ENCODE assay signal across 8 cellular contexts in the genomic region with DNA sequence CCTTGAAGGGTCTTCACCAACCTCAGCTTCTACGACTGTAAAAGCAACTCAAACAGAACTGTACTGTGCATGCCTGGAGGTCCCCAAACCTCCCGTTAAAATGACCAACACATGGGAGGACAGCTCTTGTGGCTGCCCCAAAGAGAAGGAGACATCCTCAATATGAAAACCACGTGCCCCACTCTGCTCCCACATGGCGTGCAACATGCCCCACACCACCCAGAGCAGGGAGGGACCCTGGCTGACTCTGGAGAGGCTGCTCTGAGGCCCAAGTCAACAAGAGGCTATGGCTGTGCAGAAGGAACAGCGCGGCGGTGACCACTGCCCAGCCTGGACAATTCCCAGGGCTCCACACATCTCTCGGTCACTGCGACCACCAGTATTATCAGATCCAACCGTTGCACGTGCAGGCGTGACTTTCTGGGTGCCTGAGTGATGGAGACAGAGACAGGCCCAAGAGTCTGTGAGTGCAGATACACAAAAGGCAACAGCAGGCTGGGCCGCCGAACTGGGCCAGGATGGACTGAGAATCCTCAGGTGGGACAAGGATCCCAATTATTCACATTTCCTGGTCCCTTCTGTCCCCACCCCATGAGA. TPM values are rescaled to one million over a fixed set of nuclear protein-coding genes. Genes with fewer than 3 reads are reported as not detected.
DNase-seq lines count a peak whose midpoint lies in the region; ATAC-seq and TF ChIP-seq lines count a peak whose summit lies in the region.

No MANE protein-coding gene starts in this region.

- H3K27me3 ChIP-seq in DOHH2 (ENCODE audit: control insufficient read depth, low read length) (no peaks in the 10 kb centered on the region), Panc1 (ENCODE audit: control insufficient read depth, insufficient read depth, low read length) (no peaks in the 10 kb centered on the region), dorsolateral prefrontal cortex (no peaks in the 10 kb centered on the region)

- H3K4me3 ChIP-seq in DOHH2 (ENCODE audit: low read length) = peak overlapping the region; percentile 79
- H3K4me3 ChIP-seq in Panc1 (ENCODE audit: low read depth in 2 of 2, low read length in 2 of 2) = peak overlapping the region; percentile 56 to 67
- peak overlapping the region in 57 of 59 donors; percentile 32 to 75 (median 65) for H3K4me3 ChIP-seq in dorsolateral prefrontal cortex
- H3K4me3 ChIP-seq in retinal pigment epithelial cell (ENCODE audit: low read length) = peak overlapping the region; percentile 52

- H3F3A ChIP-seq in DOHH2 (ENCODE audit: control insufficient read depth, insufficient read depth) = peaks cover 10% of the 10 kb centered on the region

- intact Hi-C loops in Panc1 (cut with micrococcal nuclease; ENCODE audit: unreplicated experiment) = no loop called here
- intact Hi-C loops in dorsolateral prefrontal cortex (cut with DNase I) = no loop called here

- in situ Hi-C loops in Panc1 (cut with HindIII; ENCODE audit: low pct_unique_long_range_greater_than_20kb, low sequenced_read_pairs) = no loop called here

- H3K4me1 ChIP-seq in DOHH2 (ENCODE audit: control insufficient read depth, low read length) (peaks cover 24% of the 10 kb centered on the region), Panc1 (ENCODE audit: control insufficient read depth, insufficient read depth, low read length) (peaks cover 8% of the 10 kb centered on the region)

- POLR2A ChIA-PET in Panc1 (lab: Charles Lee) = no interaction called here

- TF ChIP-seq CTCF in DOHH2 (IDR thresholded peaks at IDR 0.05; ENCODE audit: low read depth, low read length, poor library complexity, severe bottlenecking) = no peak
- no peak for TF ChIP-seq CTCF in Panc1 (IDR thresholded peaks at IDR 0.05)
- no peak for TF ChIP-seq CTCF in dorsolateral prefrontal cortex (IDR thresholded peaks at IDR 0.05 in 54 of 56, conservative IDR thresholded peaks at IDR 0.05 in 2 of 56; ENCODE audit: low read depth in 1 of 56, partially characterized antibody in 56 of 56)
- no peak for TF ChIP-seq CTCF in retinal pigment epithelial cell (conservative IDR thresholded peaks at IDR 0.05; ENCODE audit: low read depth, low read length)

- H3K79me2 ChIP-seq in DOHH2 (ENCODE audit: control insufficient read depth, low read length) = peaks cover 44% of the 10 kb centered on the region

- peaks cover 7% of the 10 kb centered on the region; the same call in 1 of the 2 replicates for H4K20me1 ChIP-seq in DOHH2 (ENCODE audit: control insufficient read depth, insufficient read depth, low read depth, low read length)

- ATAC-seq in Panc1 (no peak), GM21717 (IDR thresholded peaks at IDR 0.05; ENCODE audit: unreplicated experiment) (no peak), GM19351 (IDR thresholded peaks at IDR 0.05; ENCODE audit: unreplicated experiment) (no peak)

- no TSS peak for BruUV-seq in Panc1 (replicated peaks; lab: Mats Ljungman, UMichigan)

- H3K4me2 ChIP-seq in DOHH2 (ENCODE audit: low read length) = peak overlapping the region; percentile 84

- H3K27ac ChIP-seq in DOHH2 (ENCODE audit: low read depth, low read length) (no peak overlapping the region), Panc1 (ENCODE audit: low read length) (peak overlapping the region; percentile 63; the same call in 1 of the 2 replicates), dorsolateral prefrontal cortex (peak overlapping the region in 36 of 59 donors; percentile 29 to 90 (median 80))

- H3K36me3 ChIP-seq in DOHH2 (ENCODE audit: control insufficient read depth, low read length) (peaks cover 33% of the 10 kb centered on the region), Panc1 (ENCODE audit: control insufficient read depth, insufficient read depth, low read length) (no peaks in the 10 kb centered on the region)

- CTCF ChIA-PET in Panc1 (lab: Charles Lee) = no interaction called here

- no peaks in the 10 kb centered on the region for H3K9me2 ChIP-seq in DOHH2 (replicated peaks; ENCODE audit: control insufficient read depth, low read length)

- DNase-seq in Panc1 (ENCODE audit: low read depth, low spot score) = no peak
- no peak for DNase-seq in dorsolateral prefrontal cortex
- DNase-seq in retinal pigment epithelial cell (ENCODE audit: low read depth) = no peak
- no peak for DNase-seq in foreskin melanocyte
- DNase-seq in NCI-H226 = no peak

- no peaks in the 10 kb centered on the region for H3K9me3 ChIP-seq in DOHH2 (ENCODE audit: control insufficient read depth, insufficient read depth, low read length)
- H3K9me3 ChIP-seq in Panc1 (ENCODE audit: control insufficient read depth, insufficient read depth, low read depth, low read length) = no peaks in the 10 kb centered on the region

RNA-seq across cellular contexts. Expression of a gene that starts 1.4 kb away (rescaled TPM):
- 4.2 TPM for total RNA-seq in Panc1 (2021; ENCODE audit: unreplicated experiment)
- polyA plus RNA-seq in Panc1 (2012; ENCODE audit: insufficient read length) = 2.4 TPM
- total RNA-seq in dorsolateral prefrontal cortex = 10 to 100 TPM in 57 of 120 experiments, 1 to 10 TPM in 63; 5.7 to 19.4 (median 9.9) TPM

RNA-seq across cellular contexts. Expression of a gene that starts 32.2 kb away (rescaled TPM):
- 71.6 TPM for total RNA-seq in Panc1 (2021; ENCODE audit: unreplicated experiment)
- 46.8 TPM for polyA plus RNA-seq in Panc1 (2012; ENCODE audit: insufficient read length)
- total RNA-seq in dorsolateral prefrontal cortex = 100 to 1,000 TPM in 109 of 120 experiments, 10 to 100 TPM in 11; 77.5 to 263 (median 146) TPM
